In genomic region chr4:38062894-38063168, GRCh38 we compare ENCODE assay signal across 12 cellular contexts.
A peak's percentile ranks its signal among the peaks of the same experiment; 100 is the strongest.
DNase-seq lines count a peak whose midpoint lies in the region; ATAC-seq, FAIRE-seq and TF ChIP-seq lines count a peak whose summit lies in the region.
"Had no signal": no experiment of that assay in that cellular context is flagged by ENCODE, and none has a peak within 500 bp of the region (broad histone marks: within the 10 kb centered on the region; RNA-seq: fewer than 3 reads in every experiment).

No MANE protein-coding gene starts in this region.

- H3K4me3 ChIP-seq in fibroblast of lung (replicated peaks in 1 of 4; ENCODE audit: control extremely low read depth in 1 of 4, insufficient read depth in 1 of 4, low read depth in 3 of 4, low read length in 4 of 4) (no peak overlapping the region), neural progenitor cell (no peak overlapping the region), uterus (no peak overlapping the region)

- H3K27me3 ChIP-seq in fibroblast of lung (ENCODE audit: control insufficient read depth, insufficient read depth, low read length) (no peaks in the 10 kb centered on the region), neural progenitor cell (no peaks in the 10 kb centered on the region), uterus (no peaks in the 10 kb centered on the region)

- TF ChIP-seq CTCF in fibroblast of lung (conservative IDR thresholded peaks at IDR 0.05 in 1 of 2, IDR thresholded peaks at IDR 0.05 in 1 of 2; ENCODE audit: low read depth in 1 of 2, low read length in 2 of 2) = no peak
- TF ChIP-seq CTCF in neural progenitor cell (IDR thresholded peaks at IDR 0.05) = no peak
- TF ChIP-seq CTCF in uterus (IDR thresholded peaks at IDR 0.05) = no peak

- no peak overlapping the region for H3K27ac ChIP-seq in fibroblast of lung (ENCODE audit: insufficient read depth, low read length)
- no peak overlapping the region for H3K27ac ChIP-seq in neural progenitor cell
- H3K27ac ChIP-seq in uterus = peak overlapping the region; percentile 74 to 88

- H3K27me3 Mint-ChIP-seq in activated naive CD8-positive, alpha-beta T cell = no peaks in the 10 kb centered on the region
- no peaks in the 10 kb centered on the region for H3K27me3 Mint-ChIP-seq in activated naive CD8-positive, alpha-beta T cell treated with anti-CD3 and anti-CD28 coated beads for 36 hours
- peaks cover 2% of the 10 kb centered on the region for H3K27me3 Mint-ChIP-seq in neural progenitor cell (ENCODE audit: insufficient read depth, low read depth)

- H3K79me2 ChIP-seq in fibroblast of lung (ENCODE audit: control insufficient read depth, insufficient read depth, low read length) = no peaks in the 10 kb centered on the region
- H3K79me2 ChIP-seq in neural progenitor cell (ENCODE audit: low read depth) = no peaks in the 10 kb centered on the region

- no peak for ATAC-seq in GM19467 (IDR thresholded peaks at IDR 0.05; ENCODE audit: unreplicated experiment)

- peak overlapping the region; percentile 28 for H3K4me3 Mint-ChIP-seq in activated naive CD8-positive, alpha-beta T cell
- no peak overlapping the region for H3K4me3 Mint-ChIP-seq in activated naive CD8-positive, alpha-beta T cell treated with anti-CD3 and anti-CD28 coated beads for 36 hours
- H3K4me3 Mint-ChIP-seq in neural progenitor cell = no peak overlapping the region

- peaks cover 14% of the 10 kb centered on the region for H3K4me1 Mint-ChIP-seq in activated naive CD8-positive, alpha-beta T cell (ENCODE audit: low read depth)
- H3K4me1 Mint-ChIP-seq in activated naive CD8-positive, alpha-beta T cell treated with anti-CD3 and anti-CD28 coated beads for 36 hours = peaks cover 18% of the 10 kb centered on the region
- H3K4me1 Mint-ChIP-seq in neural progenitor cell = peaks cover 45% of the 10 kb centered on the region

- peaks cover 4% of the 10 kb centered on the region for H3F3A ChIP-seq in neural progenitor cell (ENCODE audit: low read depth)

- FAIRE-seq in GM12891 (lab: Jason Lieb, UNC) = no peak

- H3K9me3 ChIP-seq in fibroblast of lung (ENCODE audit: control insufficient read depth, insufficient read depth, low read depth, low read length) (no peaks in the 10 kb centered on the region), neural progenitor cell (ENCODE audit: low read depth) (no peaks in the 10 kb centered on the region), uterus (no peaks in the 10 kb centered on the region)

- no peak for DNase-seq in activated naive CD8-positive, alpha-beta T cell treated with anti-CD3 and anti-CD28 coated beads for 36 hours
- no peak for DNase-seq in fibroblast of lung (ENCODE audit: low read depth in 2 of 2)
- DNase-seq in neural progenitor cell (ENCODE audit: low spot score) = no peak
- no peak for DNase-seq in uterus
- DNase-seq in GM12891 (ENCODE audit: insufficient read length, low spot score) = no peak
- DNase-seq in activated effector memory CD4-positive, alpha-beta T cell treated with Interleukin-2 at 50 U/mL for 16 hours = no peak
- DNase-seq: activated CD4-positive, CD25-positive, alpha-beta regulatory T cell treated with anti-CD3 and anti-CD28 coated beads, Interleukin-2, amount 50 U/mL, for 72 hours; amniotic stem cell; NCI-H446; stimulated activated CD4-positive, alpha-beta T cell treated with anti-CD3 and anti-CD28 coated beads, Interleukin-2, amount 100 ng/mL, for 48 hours had no signal

- peak overlapping the region; percentile 47 for H3K27ac Mint-ChIP-seq in activated naive CD8-positive, alpha-beta T cell
- no peak overlapping the region for H3K27ac Mint-ChIP-seq in activated naive CD8-positive, alpha-beta T cell treated with anti-CD3 and anti-CD28 coated beads for 36 hours
- peak overlapping the region; percentile 2 for H3K27ac Mint-ChIP-seq in neural progenitor cell

- no peak overlapping the region for H3K9ac ChIP-seq in fibroblast of lung (ENCODE audit: insufficient read depth, low read length)
- no peak overlapping the region for H3K9ac ChIP-seq in neural progenitor cell

- H3K4me1 ChIP-seq in fibroblast of lung (ENCODE audit: control insufficient read depth, extremely low read depth, insufficient read depth, low read length) = peaks cover 6% of the 10 kb centered on the region
- H3K4me1 ChIP-seq in neural progenitor cell = peaks cover 8% of the 10 kb centered on the region
- H3K4me1 ChIP-seq in uterus = peaks cover 9 to 10% of the 10 kb centered on the region in 2 donors

- H2AFZ ChIP-seq in fibroblast of lung (ENCODE audit: low read length) = peak overlapping the region; percentile 4
- H2AFZ ChIP-seq in neural progenitor cell (replicated peaks) = no peak overlapping the region

- H3K36me3 ChIP-seq in fibroblast of lung (ENCODE audit: control insufficient read depth, insufficient read depth, low read length) (peaks cover 1% of the 10 kb centered on the region), neural progenitor cell (peaks cover 3% of the 10 kb centered on the region), uterus (no peaks in the 10 kb centered on the region)

- H3K36me3 Mint-ChIP-seq in activated naive CD8-positive, alpha-beta T cell = peaks cover 2% of the 10 kb centered on the region
- H3K36me3 Mint-ChIP-seq in activated naive CD8-positive, alpha-beta T cell treated with anti-CD3 and anti-CD28 coated beads for 36 hours = peaks cover 18% of the 10 kb centered on the region
- H3K36me3 Mint-ChIP-seq in neural progenitor cell = peaks cover 4% of the 10 kb centered on the region

- H4K20me1 ChIP-seq in fibroblast of lung (ENCODE audit: control insufficient read depth, extremely low read depth, insufficient read depth, low read length) (no peaks in the 10 kb centered on the region), neural progenitor cell (ENCODE audit: low read depth) (no peaks in the 10 kb centered on the region)

- TF ChIP-seq POLR2A in uterus (IDR thresholded peaks at IDR 0.05) = no peak
- TF ChIP-seq POLR2A in GM12891 (IDR thresholded peaks at IDR 0.05; ENCODE audit: low read depth, low read length) = no peak

- H3K9me3 Mint-ChIP-seq in activated naive CD8-positive, alpha-beta T cell (ENCODE audit: low read depth) = no peaks in the 10 kb centered on the region
- no peaks in the 10 kb centered on the region for H3K9me3 Mint-ChIP-seq in activated naive CD8-positive, alpha-beta T cell treated with anti-CD3 and anti-CD28 coated beads for 36 hours
- H3K9me3 Mint-ChIP-seq in neural progenitor cell = no peaks in the 10 kb centered on the region

- intact Hi-C loops in uterus (cut with DNase I; ENCODE audit: low total_unique reads) = loop anchor here (10.0 kb wide), 2 partner anchors 252 to 612 kb away; no protein-coding TSS in a partner anchor

- H3K4me2 ChIP-seq in fibroblast of lung (ENCODE audit: extremely low read depth, insufficient read depth, low read length) (no peak overlapping the region), neural progenitor cell (no peak overlapping the region)

TF ChIP-seq in GM12891, 5 proteins besides CTCF, POLR2A, EP300 and RAD21:
- no peak for TF ChIP-seq POU2F2 (IDR thresholded peaks at IDR 0.05; ENCODE audit: low read depth, low read length)
- no peak for TF ChIP-seq SPI1 (IDR thresholded peaks at IDR 0.05; ENCODE audit: low read depth, low read length)
- TF ChIP-seq POLR2AphosphoS5 (IDR thresholded peaks at IDR 0.05; ENCODE audit: low read depth, low read length) = no peak
- no peak for TF ChIP-seq TAF1 (IDR thresholded peaks at IDR 0.05; ENCODE audit: low read depth, low read length)
- TF ChIP-seq PAX5 (IDR thresholded peaks at IDR 0.05; ENCODE audit: insufficient read depth, low read length, severe bottlenecking) = no peak

Comparison
In these comparisons a context has a peak if more than half of its experiments do, and no peak if none do; other contexts are left out.
1. H3K27ac ChIP-seq: peak in uterus (2 of 2); none in fibroblast of lung (single experiment) and neural progenitor cell (single experiment).